In genomic region chr17:67942810-67943209, GRCh38 we compare ENCODE assay signal across 9 cellular contexts. TPM values are rescaled to one million over a fixed set of nuclear protein-coding genes. Genes with fewer than 3 reads are reported as not detected.
DNase-seq lines count a peak whose midpoint lies in the region; FAIRE-seq and TF ChIP-seq lines count a peak whose summit lies in the region.
"Had no signal": no experiment of that assay in that cellular context is flagged by ENCODE, and none has a peak within 500 bp of the region (broad histone marks: within the 10 kb centered on the region; RNA-seq: fewer than 3 reads in every experiment).

No MANE protein-coding gene starts in this region.

- H3K4me2 ChIP-seq in keratinocyte (ENCODE audit: control insufficient read depth, extremely low read depth, insufficient read depth, low read depth, low read length) (no peak overlapping the region), Karpas-422 (ENCODE audit: low read depth, low read length, poor library complexity, severe bottlenecking) (no peak overlapping the region)

- H4K20me1 ChIP-seq in keratinocyte (ENCODE audit: control insufficient read depth, extremely low read depth, insufficient read depth, low read length) (no peaks in the 10 kb centered on the region), Karpas-422 (ENCODE audit: insufficient read depth, low read depth, low read length) (no peaks in the 10 kb centered on the region; the same call in 1 of the 2 replicates)

- H3K9me3 ChIP-seq in WERI-Rb-1 (ENCODE audit: severe bottlenecking) (no peaks in the 10 kb centered on the region), keratinocyte (ENCODE audit: control insufficient read depth, low read depth, low read length) (no peaks in the 10 kb centered on the region), Karpas-422 (ENCODE audit: low read length) (no peaks in the 10 kb centered on the region)

- H3K4me3 ChIP-seq in WERI-Rb-1 (ENCODE audit: low read depth, low read length) = no peak overlapping the region
- H3K4me3 ChIP-seq in keratinocyte (ENCODE audit: control insufficient read depth in 2 of 3, extremely low read depth in 1 of 3, insufficient read depth in 2 of 3, low read depth in 1 of 3, low read length in 3 of 3) = no peak overlapping the region
- H3K4me3 ChIP-seq in Karpas-422 (ENCODE audit: low read length) = no peak overlapping the region

- H3K9ac ChIP-seq in keratinocyte (ENCODE audit: control insufficient read depth, extremely low read depth, insufficient read depth, low read length) = no peak overlapping the region
- no peak overlapping the region for H3K9ac ChIP-seq in Karpas-422 (ENCODE audit: low read length)

- TF ChIP-seq CTCF in C4-2B (conservative IDR thresholded peaks at IDR 0.05) (peak; percentile 74), WERI-Rb-1 (IDR thresholded peaks at IDR 0.05; ENCODE audit: low read depth, low read length) (peak; percentile 62), keratinocyte (optimal IDR thresholded peaks at IDR 0.05 in 1 of 3, IDR thresholded peaks at IDR 0.05 in 1 of 3, conservative IDR thresholded peaks at IDR 0.05 in 1 of 3; ENCODE audit: extremely low read depth in 1 of 3, insufficient read depth in 2 of 3, low read length in 3 of 3) (peak in 2 of 3 experiments; percentile 45 to 53)

- TF ChIP-seq POLR2A in H54 (IDR thresholded peaks at IDR 0.05; ENCODE audit: low read depth, low read length) = no peak

- H3K4me3 Mint-ChIP-seq in activated T-cell treated with anti-CD3 and anti-CD28 coated beads, Interleukin-2, amount 50 U/mL, for 24 hours = no peak overlapping the region

- peak; percentile 45 for FAIRE-seq in H54 (lab: Jason Lieb, UNC)
- FAIRE-seq in keratinocyte (lab: Jason Lieb, UNC) = no peak

- no peaks in the 10 kb centered on the region for H3K9me3 Mint-ChIP-seq in activated T-cell treated with anti-CD3 and anti-CD28 coated beads, Interleukin-2, amount 50 U/mL, for 24 hours

- peaks cover 91% of the 10 kb centered on the region for H3K36me3 Mint-ChIP-seq in activated T-cell treated with anti-CD3 and anti-CD28 coated beads, Interleukin-2, amount 50 U/mL, for 24 hours (ENCODE audit: low read depth)

- H3K9me2 ChIP-seq in Karpas-422 (replicated peaks; ENCODE audit: insufficient read depth, low read length) = no peaks in the 10 kb centered on the region

- H3K9me1 ChIP-seq in keratinocyte (ENCODE audit: control insufficient read depth, extremely low read depth, insufficient read depth, low read length) = no peaks in the 10 kb centered on the region

- no peaks in the 10 kb centered on the region for H3K4me1 ChIP-seq in keratinocyte (ENCODE audit: control insufficient read depth, extremely low read depth, insufficient read depth, low read length)
- H3K4me1 ChIP-seq in Karpas-422 (ENCODE audit: low read length) = peaks cover 17% of the 10 kb centered on the region

- H3K79me2 ChIP-seq in keratinocyte (ENCODE audit: control insufficient read depth, insufficient read depth, low read length) = no peaks in the 10 kb centered on the region
- no peaks in the 10 kb centered on the region for H3K79me2 ChIP-seq in Karpas-422 (ENCODE audit: low read length)

- H2AFZ ChIP-seq in keratinocyte (ENCODE audit: control insufficient read depth, low read length) = no peak overlapping the region
- H2AFZ ChIP-seq in Karpas-422 (ENCODE audit: low read length) = no peak overlapping the region

- no peaks in the 10 kb centered on the region for H3K4me1 Mint-ChIP-seq in activated T-cell treated with anti-CD3 and anti-CD28 coated beads, Interleukin-2, amount 50 U/mL, for 24 hours (ENCODE audit: low read depth)

- no peak overlapping the region for H3K27ac ChIP-seq in C4-2B
- H3K27ac ChIP-seq in WERI-Rb-1 = no peak overlapping the region
- no peak overlapping the region for H3K27ac ChIP-seq in keratinocyte (ENCODE audit: control insufficient read depth, insufficient read depth, low read length)
- H3K27ac ChIP-seq in Karpas-422 (ENCODE audit: low read length) = no peak overlapping the region

- DNase-seq in H54 (ENCODE audit: insufficient read length, low spot score) (no peak), WERI-Rb-1 (peak; percentile 18), keratinocyte (ENCODE audit: low read depth, low spot score) (no peak), NCI-H774 (lab: John Stamatoyannopoulos, UW) (no peak), Karpas-422 (no peak)
- DNase-seq in stimulated activated CD4-positive, alpha-beta T cell treated with anti-CD3 and anti-CD28 coated beads, Interleukin-12 subunit alpha, Interleukin-12 subunit beta, amount 100 ng/mL, for 4 hours = no peak
- no peak for DNase-seq in activated T-cell treated with anti-CD3 and anti-CD28 coated beads, Interleukin-2, amount 50 U/mL, for 24 hours
- DNase-seq: hypothalamus had no signal

- H3K27me3 ChIP-seq in WERI-Rb-1 (ENCODE audit: insufficient read depth, low read depth, severe bottlenecking) (no peaks in the 10 kb centered on the region), keratinocyte (ENCODE audit: control insufficient read depth, extremely low read depth, insufficient read depth, low read length) (no peaks in the 10 kb centered on the region), Karpas-422 (ENCODE audit: low read length) (no peaks in the 10 kb centered on the region)

- dilution Hi-C loops in keratinocyte (cut with MboI; ENCODE audit: extremely low pct_ligation_motif_present, low sequenced_read_pairs) = no loop called here

- H3K27me3 Mint-ChIP-seq in activated T-cell treated with anti-CD3 and anti-CD28 coated beads, Interleukin-2, amount 50 U/mL, for 24 hours = no peaks in the 10 kb centered on the region

- H3K36me3 ChIP-seq in WERI-Rb-1 = peaks cover 95% of the 10 kb centered on the region
- peaks cover 10 to 16% of the 10 kb centered on the region in 2 experiments for H3K36me3 ChIP-seq in keratinocyte (ENCODE audit: control insufficient read depth in 2 of 2, extremely low read depth in 1 of 2, insufficient read depth in 2 of 2, low read length in 2 of 2)
- H3K36me3 ChIP-seq in Karpas-422 (ENCODE audit: insufficient read depth, low read length) = peaks cover 95% of the 10 kb centered on the region

- no peak overlapping the region for H3K27ac Mint-ChIP-seq in activated T-cell treated with anti-CD3 and anti-CD28 coated beads, Interleukin-2, amount 50 U/mL, for 24 hours

RNA-seq across cellular contexts. Expression of gene C17orf58, which starts 53.5 kb away (rescaled TPM):
- 4.3 to 6.4 TPM (median 6.1 TPM) in 3 replicates for polyA plus RNA-seq in keratinocyte
- polyA plus RNA-seq in keratinocyte (2011; ENCODE audit: low read depth) = 4.6 TPM
- 4.4 and 6.8 TPM in 2 replicates for polyA plus RNA-seq in keratinocyte (2011; cell fraction: cytosol; rRNA removed)
- 2.2 and 2.7 TPM in 2 replicates for polyA plus RNA-seq in keratinocyte (2011; cell fraction: nucleus; rRNA removed)
- polyA plus RNA-seq in keratinocyte (2012; ENCODE audit: low replicate concordance) = 4.2 and 5.8 TPM in 2 replicates
- 2.8 to 5.4 TPM (median 3.2 TPM) in 3 replicates for polyA minus RNA-seq in keratinocyte
- 6.1 TPM for polyA minus RNA-seq in keratinocyte (2011; cell fraction: cytosol; rRNA and poly(A)+ RNA removed)
- 1.3 and 1.6 TPM in 2 replicates for polyA minus RNA-seq in keratinocyte (2011; cell fraction: nucleus; rRNA and poly(A)+ RNA removed)
- total RNA-seq in Karpas-422 (2014; rRNA removed; shearing (Covaris generic); ENCODE audit: low replicate concordance) = 51.0 and 52.9 TPM in 2 replicates
